ENCODE assay signal across 1 cellular context in the genomic region with DNA sequence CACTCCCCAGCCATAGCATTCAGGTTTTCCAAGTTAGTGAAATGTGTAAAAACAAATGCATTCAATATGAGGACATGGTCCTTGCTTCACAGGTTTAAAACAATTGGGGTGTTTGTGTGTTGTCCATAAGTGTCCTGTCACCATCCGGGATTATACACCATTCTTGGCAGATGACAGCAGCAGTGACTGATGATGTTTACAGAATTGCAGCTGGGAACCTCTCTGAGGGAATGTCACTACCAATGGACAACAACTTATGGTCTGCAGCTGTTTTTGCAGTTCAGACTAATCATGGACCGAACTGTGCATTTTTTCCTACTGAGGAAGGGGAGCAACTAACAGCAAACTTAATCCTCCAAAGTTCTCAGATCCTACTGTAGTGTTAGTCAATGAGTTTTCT.
TF ChIP-seq lines count a peak whose summit lies in the region.

No MANE protein-coding gene starts in this region.

TF ChIP-seq in IMR-90, 13 proteins besides CTCF, POLR2A, EP300 and RAD21:
- TF ChIP-seq, protein P1, sequence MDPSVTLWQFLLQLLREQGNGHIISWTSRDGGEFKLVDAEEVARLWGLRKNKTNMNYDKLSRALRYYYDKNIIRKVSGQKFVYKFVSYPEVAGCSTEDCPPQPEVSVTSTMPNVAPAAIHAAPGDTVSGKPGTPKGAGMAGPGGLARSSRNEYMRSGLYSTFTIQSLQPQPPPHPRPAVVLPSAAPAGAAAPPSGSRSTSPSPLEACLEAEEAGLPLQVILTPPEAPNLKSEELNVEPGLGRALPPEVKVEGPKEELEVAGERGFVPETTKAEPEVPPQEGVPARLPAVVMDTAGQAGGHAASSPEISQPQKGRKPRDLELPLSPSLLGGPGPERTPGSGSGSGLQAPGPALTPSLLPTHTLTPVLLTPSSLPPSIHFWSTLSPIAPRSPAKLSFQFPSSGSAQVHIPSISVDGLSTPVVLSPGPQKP (IDR thresholded peaks at IDR 0.05; ENCODE audit: borderline replicate concordance, low read depth, low read length) = no peak
- TF ChIP-seq, protein P2, sequence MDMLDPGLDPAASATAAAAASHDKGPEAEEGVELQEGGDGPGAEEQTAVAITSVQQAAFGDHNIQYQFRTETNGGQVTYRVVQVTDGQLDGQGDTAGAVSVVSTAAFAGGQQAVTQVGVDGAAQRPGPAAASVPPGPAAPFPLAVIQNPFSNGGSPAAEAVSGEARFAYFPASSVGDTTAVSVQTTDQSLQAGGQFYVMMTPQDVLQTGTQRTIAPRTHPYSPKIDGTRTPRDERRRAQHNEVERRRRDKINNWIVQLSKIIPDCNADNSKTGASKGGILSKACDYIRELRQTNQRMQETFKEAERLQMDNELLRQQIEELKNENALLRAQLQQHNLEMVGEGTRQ (IDR thresholded peaks at IDR 0.05; ENCODE audit: low read depth, low read length) = no peak
- TF ChIP-seq CEBPB (IDR thresholded peaks at IDR 0.05; ENCODE audit: low read depth, low read length) = no peak
- no peak for TF ChIP-seq MAZ (IDR thresholded peaks at IDR 0.05; ENCODE audit: borderline replicate concordance, low read depth, low read length)
- TF ChIP-seq RCOR1 (IDR thresholded peaks at IDR 0.05; ENCODE audit: insufficient replicate concordance, low read length) = no peak
- TF ChIP-seq CHD1 (IDR thresholded peaks at IDR 0.05; ENCODE audit: low read depth, low read length) = no peak
- TF ChIP-seq FOS (IDR thresholded peaks at IDR 0.05; ENCODE audit: low read depth, low read length) = no peak
- TF ChIP-seq SMC3 (IDR thresholded peaks at IDR 0.05; ENCODE audit: low read depth, low read length) = no peak
- TF ChIP-seq RFX5 (IDR thresholded peaks at IDR 0.05; ENCODE audit: low read depth, low read length) = no peak
- no peak for TF ChIP-seq BHLHE40 (IDR thresholded peaks at IDR 0.05; ENCODE audit: low read depth, low read length)
- no peak for TF ChIP-seq MXI1 (IDR thresholded peaks at IDR 0.05; ENCODE audit: borderline replicate concordance, low read depth, low read length)
- TF ChIP-seq MAFK (IDR thresholded peaks at IDR 0.05; ENCODE audit: low read depth, low read length) = no peak
- TF ChIP-seq NFE2L2 (IDR thresholded peaks at IDR 0.05; ENCODE audit: low read depth, low read length) = no peak
